16 cellular contexts compared by ENCODE assay signal in genomic region chr10:108112218-108112617, GRCh38.
A peak's percentile ranks its signal among the peaks of the same experiment; 100 is the strongest.
DNase-seq lines count a peak whose midpoint lies in the region; ATAC-seq, FAIRE-seq and TF ChIP-seq lines count a peak whose summit lies in the region.
"Had no signal": no experiment of that assay in that cellular context is flagged by ENCODE, and none has a peak within 500 bp of the region (broad histone marks: within the 10 kb centered on the region; RNA-seq: fewer than 3 reads in every experiment).

No MANE protein-coding gene starts in this region.

- no peak for ATAC-seq in HG02973 (IDR thresholded peaks at IDR 0.05; ENCODE audit: unreplicated experiment)
- ATAC-seq in HG03378 (IDR thresholded peaks at IDR 0.05; ENCODE audit: unreplicated experiment), result no peak
- ATAC-seq: heart left ventricle had no signal

- FAIRE-seq in D721Med (lab: Jason Lieb, UNC), result no peak

- no peaks in the 10 kb centered on the region for H3K27me3 Mint-ChIP-seq in HFFc6 (ENCODE audit: insufficient read depth)

- H3K27me3 ChIP-seq in HAP-1 (ENCODE audit: low read depth), result no peaks in the 10 kb centered on the region
- H3K27me3 ChIP-seq: heart left ventricle had no signal

- no peak for DNase-seq in D721Med (ENCODE audit: insufficient read length, low spot score)
- no peak for DNase-seq in HFFc6
- DNase-seq in amniotic epithelial cell (ENCODE audit: low read depth), result peak; percentile 1
- peak; percentile 59 for DNase-seq in iPS-NIHi11 (ENCODE audit: low spot score)
- DNase-seq in stimulated activated CD4-positive, alpha-beta T cell treated with anti-CD3 and anti-CD28 coated beads, Interleukin-2, amount 100 ng/mL, for 48 hours, result no peak
- no peak for DNase-seq in HAP-1 (ENCODE audit: low spot score in 2 of 2)
- DNase-seq: activated CD4-positive, alpha-beta T cell treated with anti-CD3 and anti-CD28 coated beads for 48 hours; activated naive CD4-positive, alpha-beta T cell; cortex of kidney; heart left ventricle; midbrain; NCI-H187 treated with DMSO at 0.1 percent for 48 hours; SHP77 treated with DMSO at 0.1 percent for 48 hours had no signal

- H3K4me1 ChIP-seq in HAP-1, result peaks cover 10% of the 10 kb centered on the region
- H3K4me1 ChIP-seq: heart left ventricle had no signal

- no peak overlapping the region for H3K4me3 ChIP-seq in HAP-1
- H3K4me3 ChIP-seq: heart left ventricle, thoracic aorta had no signal

- H3K27ac Mint-ChIP-seq in HFFc6, result no peak overlapping the region

- in situ Hi-C loops in HAP-1 (cut with MboI; ENCODE audit: low sequenced_read_pairs), result no loop called here

- no peaks in the 10 kb centered on the region for H3K36me3 Mint-ChIP-seq in HFFc6 (ENCODE audit: low read depth)

- H3K9me3 ChIP-seq in HAP-1, result no peaks in the 10 kb centered on the region
- H3K9me3 ChIP-seq: thoracic aorta had no signal

- H3K9me3 Mint-ChIP-seq in HFFc6, result peaks cover 20% of the 10 kb centered on the region

- TF ChIP-seq CTCF in D721Med (IDR thresholded peaks at IDR 0.05; ENCODE audit: insufficient read depth, missing control alignments) (peak; percentile 13), HFFc6 (IDR thresholded peaks at IDR 0.05) (peak; percentile 63; the same call in 1 of the 2 replicates)

- no peaks in the 10 kb centered on the region for H3K36me3 ChIP-seq in HAP-1 (replicated peaks)
- H3K36me3 ChIP-seq: heart left ventricle, thoracic aorta had no signal

- no peak overlapping the region for H3K4me3 Mint-ChIP-seq in HFFc6

- H3K4me1 Mint-ChIP-seq in HFFc6 (ENCODE audit: low read depth), result no peaks in the 10 kb centered on the region

Comparison
In these comparisons a context has a peak if more than half of its experiments do, and no peak if none do; other contexts are left out.
1. DNase-seq: peak in amniotic epithelial cell (single experiment) and iPS-NIHi11 (single experiment); none in D721Med (single experiment), HFFc6 (single experiment), stimulated activated CD4-positive, alpha-beta T cell treated with anti-CD3 and anti-CD28 coated beads, Interleukin-2, amount 100 ng/mL, for 48 hours (0 of 2) and HAP-1 (0 of 2).